1 cellular context compared by ENCODE assay signal in genomic region chr11:83285771-83286528, GRCh38.
TF ChIP-seq lines count a peak whose summit lies in the region.

CCDC90B (minus strand) TSS chr11:83286367; CDS start chr11:83285972, 395 bp downstream.

TF ChIP-seq in K562, 482 proteins besides CTCF, POLR2A, EP300 and RAD21 (continued from another document and continues in another):
- TF ChIP-seq XRCC5 (IDR thresholded peaks at IDR 0.05; ENCODE audit: low read depth, low read length) (peak; percentile 69; the same call in 1 of the 2 replicates), ZNF592 (IDR thresholded peaks at IDR 0.05) (peak; percentile 76), CREB5 (CRISPR knock-in tag; IDR thresholded peaks at IDR 0.05) (no peak), PHF21A (IDR thresholded peaks at IDR 0.05; ENCODE audit: borderline replicate concordance, low read depth) (0 out of 2 replicates have a peak, but pooled peaks have one; percentile 24), USF1 (CRISPR knock-in tag; IDR thresholded peaks at IDR 0.05) (peak; percentile 36; the same call in 1 of the 2 replicates), ATF1 (CRISPR knock-in tag; IDR thresholded peaks at IDR 0.05) (no peak), ATF1 (tag; IDR thresholded peaks at IDR 0.05) (peak; percentile 98), KHSRP (IDR thresholded peaks at IDR 0.05) (no peak), CREM (IDR thresholded peaks at IDR 0.05; ENCODE audit: low read depth) (peak; percentile 98), SRSF1 (IDR thresholded peaks at IDR 0.05; ENCODE audit: low read depth, low read length) (0 out of 2 replicates have a peak, but pooled peaks have one; percentile 58), BCOR (IDR thresholded peaks at IDR 0.05) (no peak), MIER1 (IDR thresholded peaks at IDR 0.05; ENCODE audit: low read depth) (no peak), HNRNPH1 (optimal IDR thresholded peaks at IDR 0.05; ENCODE audit: low read depth, low read length) (no peak), ZNF318 (IDR thresholded peaks at IDR 0.05; ENCODE audit: borderline replicate concordance in 1 of 2, low read depth in 1 of 2) (peak in 1 of 2 experiments; percentile 80; a peak in 2 of 4 replicates), RBM34 (IDR thresholded peaks at IDR 0.05; ENCODE audit: borderline replicate concordance, insufficient read depth, low read length) (no peak), MITF (IDR thresholded peaks at IDR 0.05) (peak; percentile 38; the same call in 1 of the 2 replicates), CHD2 (IDR thresholded peaks at IDR 0.05; ENCODE audit: low read depth, low read length) (peak; percentile 50; the same call in 1 of the 2 replicates), ZNF316 (IDR thresholded peaks at IDR 0.05) (peak; percentile 2; the same call in 1 of the 2 replicates), SMARCE1 (IDR thresholded peaks at IDR 0.05) (no peak), ZNF740 (CRISPR knock-in tag; IDR thresholded peaks at IDR 0.05) (peak; percentile 72), ZNF740 (tag; IDR thresholded peaks at IDR 0.05) (no peak; a peak in 1 of 4 replicates), CBX8 (IDR thresholded peaks at IDR 0.05; ENCODE audit: borderline replicate concordance, extremely low read depth, low read depth, low read length, poor library complexity, severe bottlenecking) (no peak), PHF20 (IDR thresholded peaks at IDR 0.05; ENCODE audit: partially characterized antibody) (peak; percentile 75), GATA2 (CRISPR knock-in tag; IDR thresholded peaks at IDR 0.05) (no peak), ZHX1 (conservative IDR thresholded peaks at IDR 0.05; ENCODE audit: low read length) (peak; percentile 83; the same call in 1 of the 2 replicates), RUNX1 (IDR thresholded peaks at IDR 0.05; ENCODE audit: low read depth) (0 out of 2 replicates have a peak, but pooled peaks have one; percentile 47), ZNF347 (CRISPR knock-in tag; IDR thresholded peaks at IDR 0.05; ENCODE audit: low read depth) (no peak), NCOA2 (IDR thresholded peaks at IDR 0.05; ENCODE audit: partially characterized antibody in 2 of 2) (no peak), HNRNPUL1 (IDR thresholded peaks at IDR 0.05; ENCODE audit: low read length) (no peak), CEBPZ (IDR thresholded peaks at IDR 0.05; ENCODE audit: borderline replicate concordance, low read depth, low read length) (no peak), HDAC2 (IDR thresholded peaks at IDR 0.05) (peak; percentile 33; the same call in 1 of the 2 replicates), ZNF75A (CRISPR knock-in tag; IDR thresholded peaks at IDR 0.05) (no peak), LEF1 (IDR thresholded peaks at IDR 0.05) (no peak), PTRF (tag; IDR thresholded peaks at IDR 0.05) (no peak), FOXK1 (CRISPR knock-in tag; IDR thresholded peaks at IDR 0.05; ENCODE audit: borderline replicate concordance) (peak; percentile 88; the same call in 1 of the 2 replicates)
